1 cellular context compared by ENCODE assay signal in genomic region chr5:159912033-159912800, GRCh38.
TF ChIP-seq lines count a peak whose summit lies in the region.

No MANE protein-coding gene starts in this region.

TF ChIP-seq in H1, 55 proteins besides CTCF, POLR2A, EP300 and RAD21 (continued from another document):
- TF ChIP-seq KDM1A (IDR thresholded peaks at IDR 0.05; ENCODE audit: borderline replicate concordance, low read length) = peak; percentile 55; the same call in 1 of the 2 replicates
